Comparison of ENCODE assay signal across 8 cellular contexts in genomic region chr14:90235179-90235976, GRCh38. TPM values are rescaled to one million over a fixed set of nuclear protein-coding genes. Genes with fewer than 3 reads are reported as not detected.
DNase-seq lines count a peak whose midpoint lies in the region; ATAC-seq and TF ChIP-seq lines count a peak whose summit lies in the region.

No MANE protein-coding gene starts in this region.

- TF ChIP-seq POLR2A in heart left ventricle (IDR thresholded peaks at IDR 0.05): no peak

- peak; percentile 36 to 63 (median 41) for DNase-seq in CD8-positive, alpha-beta memory T cell
- DNase-seq in NCI-H1092 treated with DMSO at 0.1 percent for 48 hours (lab: John Stamatoyannopoulos, UW): peak; percentile 71
- peak; percentile 41 for DNase-seq in SK-N-DZ (ENCODE audit: low spot score)
- DNase-seq in activated naive CD4-positive, alpha-beta T cell treated with anti-CD3 and anti-CD28 coated beads, Interleukin-2, amount 50 U/mL, for 16 hours: peak; percentile 59
- peak; percentile 34 to 82 (median 55) for DNase-seq in heart left ventricle
- peak; percentile 33 for DNase-seq in renal cortical epithelial cell (ENCODE audit: low read depth)

- TF ChIP-seq CTCF in heart left ventricle (IDR thresholded peaks at IDR 0.05): peak; percentile 77 to 99 (median 89)

- peaks cover 0 to 5% (median 2%) of the 10 kb centered on the region in 3 donors for H3K4me1 Mint-ChIP-seq in CD8-positive, alpha-beta memory T cell

- POLR2A ChIA-PET in CD8-positive, alpha-beta memory T cell (lab: Charles Lee): no interaction called here

- H3K27ac ChIP-seq in CD8-positive, alpha-beta memory T cell (ENCODE audit: low read depth, low read length): no peak overlapping the region
- H3K27ac ChIP-seq in heart left ventricle: no peak overlapping the region

- intact Hi-C loops in heart left ventricle (cut with DNase I): loop anchor here in 8 of 10 donors (1.0 to 5.0 kb wide), 4 partner anchors 173 to 263 kb away; partner anchors contain the start of gene KCNK13 (in 1 of the 8)

- H3K27me3 Mint-ChIP-seq in CD8-positive, alpha-beta memory T cell: peaks cover 20 to 41% of the 10 kb centered on the region in 2 donors

- no peak overlapping the region for H3K27ac Mint-ChIP-seq in CD8-positive, alpha-beta memory T cell

- CTCF ChIA-PET in CD8-positive, alpha-beta memory T cell (lab: Charles Lee): interaction anchor here (0.6 to 3.9 kb wide), 4 partner anchors 21 to 302 kb away, joined by 3 to 27 read pairs (median 6); partner anchors contain the start of gene PSMC1

- peaks cover 29% of the 10 kb centered on the region for H3K9me3 ChIP-seq in CD8-positive, alpha-beta memory T cell (ENCODE audit: low read length)
- H3K9me3 ChIP-seq in heart left ventricle: peaks cover 0 to 38% (median 27%) of the 10 kb centered on the region in 12 donors

- ATAC-seq in GM21526 (IDR thresholded peaks at IDR 0.05; ENCODE audit: low FRiP score, unreplicated experiment) (peak; percentile 75), heart left ventricle (peak; percentile 37 to 89 (median 82)), GM18519 (IDR thresholded peaks at IDR 0.05; ENCODE audit: low FRiP score, unreplicated experiment) (no peak)

- peaks cover 0 to 24% (median 3%) of the 10 kb centered on the region in 3 donors for H3K36me3 Mint-ChIP-seq in CD8-positive, alpha-beta memory T cell

- H3K9me3 Mint-ChIP-seq in CD8-positive, alpha-beta memory T cell: peaks cover 11 to 51% (median 44%) of the 10 kb centered on the region in 5 donors

- WGBS in heart left ventricle, 4 donors: 16 to 19% (median 18%) methylated on average over 21 to 25 of the region's 25 CpGs

- no peaks in the 10 kb centered on the region for H3K27me3 ChIP-seq in CD8-positive, alpha-beta memory T cell (ENCODE audit: insufficient read depth, low read length, poor library complexity, severe bottlenecking)
- H3K27me3 ChIP-seq in heart left ventricle: peaks cover 0 to 4% (median 0%) of the 10 kb centered on the region in 9 donors

- no peaks in the 10 kb centered on the region for H3K4me1 ChIP-seq in CD8-positive, alpha-beta memory T cell (ENCODE audit: insufficient read depth, low read length)
- peaks cover 0 to 4% (median 0%) of the 10 kb centered on the region in 12 donors for H3K4me1 ChIP-seq in heart left ventricle

- H3K4me3 ChIP-seq in CD8-positive, alpha-beta memory T cell (ENCODE audit: low read length): no peak overlapping the region
- H3K4me3 ChIP-seq in heart left ventricle: no peak overlapping the region

- no peaks in the 10 kb centered on the region for H3K36me3 ChIP-seq in CD8-positive, alpha-beta memory T cell (ENCODE audit: insufficient read depth, low read length)
- no peaks in the 10 kb centered on the region for H3K36me3 ChIP-seq in heart left ventricle

- H3K4me3 Mint-ChIP-seq in CD8-positive, alpha-beta memory T cell: no peak overlapping the region

RNA-seq across cellular contexts. Expression of gene PSMC1, which starts 21.0 kb away (rescaled TPM):
- total RNA-seq in CD8-positive, alpha-beta memory T cell: 100 to 1,000 TPM; 133 to 140 TPM
- polyA plus RNA-seq in CD8-positive, alpha-beta memory T cell: 111 TPM
- 163 and 174 TPM in 2 replicates for polyA plus RNA-seq in SK-N-DZ (2014; cell fraction: cytosol; rRNA removed)
- 60.4 and 86.3 TPM in 2 replicates for polyA plus RNA-seq in SK-N-DZ (2014; cell fraction: nucleus; rRNA removed)
- total RNA-seq in heart left ventricle (100 to 1,000 TPM; 113 to 150 (median 125) TPM), renal cortical epithelial cell (168 and 180 TPM in 2 replicates)
- 100 to 1,000 TPM; 193 to 378 TPM for polyA plus RNA-seq in heart left ventricle
